ENCODE assay signal across 17 cellular contexts in the genomic region with DNA sequence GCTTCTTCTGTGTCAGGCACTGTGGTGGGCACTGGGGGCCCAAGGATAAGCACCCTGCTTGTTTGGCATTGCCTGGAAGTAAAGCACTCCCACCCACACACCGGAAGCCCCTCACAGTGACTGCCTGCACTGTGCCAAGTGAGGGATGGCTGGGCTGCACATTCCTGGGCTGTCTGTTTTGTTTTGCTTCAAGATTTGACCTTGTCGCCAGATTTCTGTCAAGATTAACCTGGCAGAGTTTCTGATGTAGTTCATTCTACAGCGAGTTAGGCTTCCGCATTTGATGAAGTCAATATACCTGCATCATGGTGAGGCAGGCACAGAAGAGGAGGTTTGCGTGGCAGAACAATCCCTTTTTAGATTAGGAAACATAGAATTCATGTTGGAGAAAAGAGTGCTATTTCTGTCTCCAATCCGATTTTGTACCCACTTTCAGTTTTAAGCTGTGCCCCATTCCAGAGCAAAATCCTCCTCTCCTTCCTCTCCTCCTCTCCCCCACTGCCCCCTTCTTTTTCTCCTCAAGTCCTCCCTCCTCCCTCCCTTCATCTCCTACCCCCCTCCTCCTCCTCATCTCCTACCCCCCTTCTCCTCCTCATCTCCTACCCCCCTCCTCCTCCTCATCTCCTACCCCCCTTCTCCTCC.
"Had no signal": no experiment of that assay in that cellular context is flagged by ENCODE, and none has a peak within 500 bp of the region (broad histone marks: within the 10 kb centered on the region; RNA-seq: fewer than 3 reads in every experiment).

No MANE protein-coding gene starts in this region.

- H3K27me3 ChIP-seq: ovary, sigmoid colon, spleen, thyroid gland had no signal

- H3K27ac ChIP-seq: epithelial cell of prostate, left ventricle myocardium inferior, ovary, sigmoid colon, spleen had no signal

- H3K9me3 ChIP-seq: left ventricle myocardium inferior, mucosa of descending colon, ovary, sigmoid colon, spleen, thyroid gland had no signal

- H3K9me3 Mint-ChIP-seq: activated CD4-positive, alpha-beta memory T cell treated with anti-CD3 and anti-CD28 coated beads for 36 hours; effector memory CD8-positive, alpha-beta T cell; naive B cell; T-cell; WTC11 had no signal

- FAIRE-seq: frontal cortex, urothelium cell line had no signal

- H3K36me3 ChIP-seq: left ventricle myocardium inferior, ovary, sigmoid colon, spleen, thyroid gland had no signal

- H3K4me1 ChIP-seq: sigmoid colon had no signal

- ATAC-seq: effector memory CD8-positive, alpha-beta T cell; mucosa of descending colon; T-cell; WTC11 had no signal

- H3K4me3 ChIP-seq: left ventricle myocardium inferior, mucosa of descending colon, ovary, sigmoid colon, thyroid gland had no signal

- H3K36me3 Mint-ChIP-seq: activated CD4-positive, alpha-beta memory T cell treated with anti-CD3 and anti-CD28 coated beads for 36 hours; activated naive CD8-positive, alpha-beta T cell; naive B cell; T-cell; WTC11 had no signal

- H3K4me3 Mint-ChIP-seq: activated CD4-positive, alpha-beta memory T cell treated with anti-CD3 and anti-CD28 coated beads for 36 hours; activated naive CD8-positive, alpha-beta T cell; effector memory CD8-positive, alpha-beta T cell; naive B cell; T-cell; WTC11 had no signal

- DNase-seq: activated CD4-positive, alpha-beta memory T cell treated with anti-CD3 and anti-CD28 coated beads for 36 hours; activated CD4-positive, alpha-beta T cell treated with anti-CD3 and anti-CD28 coated beads for 4 hours; effector memory CD8-positive, alpha-beta T cell; left ventricle myocardium inferior; mucosa of descending colon; naive B cell; ovary; sigmoid colon; spleen; stimulated activated naive CD4-positive, alpha-beta T cell treated with Interleukin-2 at 50 U/mL for 16 hours; T-cell had no signal

- H3K27ac Mint-ChIP-seq: activated CD4-positive, alpha-beta memory T cell treated with anti-CD3 and anti-CD28 coated beads for 36 hours; activated naive CD8-positive, alpha-beta T cell; effector memory CD8-positive, alpha-beta T cell; T-cell; WTC11 had no signal
